ENCODE assay signal across 7 cellular contexts in the genomic region with DNA sequence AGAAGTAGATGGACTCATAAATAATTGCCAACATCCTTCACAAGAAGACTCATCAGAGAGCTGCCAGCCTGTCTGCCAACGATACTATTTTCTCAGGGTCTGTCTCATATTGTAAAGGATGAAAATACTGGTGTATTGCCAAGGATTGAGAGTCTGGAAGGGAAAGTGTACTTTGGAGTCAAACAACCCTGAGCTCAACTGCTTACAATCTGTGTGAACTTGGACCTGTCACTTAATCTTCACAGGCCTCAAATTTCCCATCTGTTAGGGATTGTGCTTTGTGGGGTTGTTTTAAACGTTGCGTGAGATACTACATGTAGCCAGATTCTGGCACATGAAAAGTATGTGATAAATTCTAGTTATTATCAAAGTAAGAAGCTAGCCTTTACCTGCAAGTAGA.
"Had no signal": no experiment of that assay in that cellular context is flagged by ENCODE, and none has a peak within 500 bp of the region (broad histone marks: within the 10 kb centered on the region; RNA-seq: fewer than 3 reads in every experiment).

No MANE protein-coding gene starts in this region.

- H3K4me3 ChIP-seq: GM23248 had no signal

- DNase-seq: GM23248, GOT3, H9, HCEC 1CT had no signal

- H3K9ac ChIP-seq: GM23248 had no signal

- FAIRE-seq: H54, HTR-8/SVneo had no signal

- H3K27me3 Mint-ChIP-seq: IgD-negative memory B cell had no signal

- H3K27ac ChIP-seq: GM23248 had no signal

- H3K4me1 Mint-ChIP-seq: IgD-negative memory B cell had no signal

- H3K36me3 Mint-ChIP-seq: IgD-negative memory B cell had no signal

- H3K4me3 Mint-ChIP-seq: H9, IgD-negative memory B cell had no signal

- H2AFZ ChIP-seq: GM23248 had no signal

- H3K27ac Mint-ChIP-seq: H9, IgD-negative memory B cell had no signal
